ENCODE assay signal across 16 cellular contexts in genomic region chr15:64029111-64029510, GRCh38. TPM values are rescaled to one million over a fixed set of nuclear protein-coding genes. Genes with fewer than 3 reads are reported as not detected.
DNase-seq lines count a peak whose midpoint lies in the region; ATAC-seq, FAIRE-seq and TF ChIP-seq lines count a peak whose summit lies in the region.
"Had no signal": no experiment of that assay in that cellular context is flagged by ENCODE, and none has a peak within 500 bp of the region (broad histone marks: within the 10 kb centered on the region; RNA-seq: fewer than 3 reads in every experiment).

No MANE protein-coding gene starts in this region.

- no peak for ATAC-seq in HG02588 (IDR thresholded peaks at IDR 0.05; ENCODE audit: unreplicated experiment)
- ATAC-seq: body of pancreas, K562, Right ventricle myocardium inferior had no signal

- H3K36me3 ChIP-seq in HAP-1 (replicated peaks) (no peaks in the 10 kb centered on the region), Peyer's patch (peaks cover 0 to 5% (median 0%) of the 10 kb centered on the region in 3 donors)

- H3K9me3 ChIP-seq in HAP-1 (no peaks in the 10 kb centered on the region), Peyer's patch (no peaks in the 10 kb centered on the region)
- H3K9me3 ChIP-seq: body of pancreas had no signal

- no peak for TF ChIP-seq POLR2A in Peyer's patch (IDR thresholded peaks at IDR 0.05)

- H3K27me3 ChIP-seq in HAP-1 (ENCODE audit: low read depth) (no peaks in the 10 kb centered on the region), dorsolateral prefrontal cortex (no peaks in the 10 kb centered on the region), Peyer's patch (no peaks in the 10 kb centered on the region)
- H3K27me3 ChIP-seq: body of pancreas had no signal

- peak in 4 of 56 donors; percentile 16 to 35 (median 23) for TF ChIP-seq CTCF in dorsolateral prefrontal cortex (IDR thresholded peaks at IDR 0.05 in 54 of 56, conservative IDR thresholded peaks at IDR 0.05 in 2 of 56; ENCODE audit: low read depth in 1 of 56, partially characterized antibody in 56 of 56)
- TF ChIP-seq CTCF in Peyer's patch (IDR thresholded peaks at IDR 0.05): no peak

- peak overlapping the region; percentile 5 to 98 (median 90) for H3K27ac ChIP-seq in dorsolateral prefrontal cortex
- peak overlapping the region in 2 of 4 donors; percentile 17 to 50 for H3K27ac ChIP-seq in Peyer's patch
- H3K27ac ChIP-seq: body of pancreas had no signal

- no peak overlapping the region for H3K4me3 ChIP-seq in HAP-1
- peak overlapping the region in 2 of 59 donors; percentile 6 to 40 for H3K4me3 ChIP-seq in dorsolateral prefrontal cortex
- H3K4me3 ChIP-seq in Peyer's patch: no peak overlapping the region
- H3K4me3 ChIP-seq: body of pancreas, K562, skin epidermis had no signal

- H3K4me1 ChIP-seq in HAP-1 (peaks cover 14% of the 10 kb centered on the region), Peyer's patch (peaks cover 0 to 37% (median 2%) of the 10 kb centered on the region in 4 donors)

- intact Hi-C loops in dorsolateral prefrontal cortex (cut with DNase I): no loop called here

- in situ Hi-C loops in HAP-1 (cut with MboI; ENCODE audit: low sequenced_read_pairs): no loop called here

- DNase-seq in Ammon's horn (ENCODE audit: low spot score) (peak; percentile 93), HAP-1 (ENCODE audit: low spot score in 2 of 2) (peak; percentile 91 to 99), dorsolateral prefrontal cortex (peak in 9 of 10 donors; percentile 48 to 86 (median 76)), nucleus accumbens (lab: John Stamatoyannopoulos, UW) (peak in 49 of 56 donors; percentile 18 to 89 (median 69)), T1000 (lab: John Stamatoyannopoulos, UW) (no peak), Peyer's patch (no peak), HTR-8/SVneo (ENCODE audit: insufficient read length, low spot score) (no peak)
- DNase-seq: activated CD4-positive, alpha-beta T cell treated with anti-CD3 and anti-CD28 coated beads, Interleukin-2, amount 10 ng/mL, durations not matched to agents 24 days and 14 days; body of pancreas; NCI-H82; T-helper 9 cell had no signal

- no peak for FAIRE-seq in HTR-8/SVneo (lab: Jason Lieb, UNC)
- FAIRE-seq: H54, K562 had no signal

RNA-seq across cellular contexts. Expression of gene DAPK2, which starts 17.2 kb away (rescaled TPM):
- total RNA-seq in dorsolateral prefrontal cortex (10 to 100 TPM in 99 of 120 experiments, 1 to 10 TPM in 21; 3.2 to 43.7 (median 15.5) TPM), Peyer's patch (100 to 1,000 TPM in 2 of 4 donors, 10 to 100 TPM in 2; 64.6 to 189 (median 125) TPM)

Comparison
In these comparisons a context has a peak if more than half of its experiments do, and no peak if none do; other contexts are left out.
1. DNase-seq: peak in Ammon's horn (single experiment), HAP-1 (2 of 2), dorsolateral prefrontal cortex (9 of 10) and nucleus accumbens (49 of 56); none in T1000 (single experiment), Peyer's patch (0 of 3) and HTR-8/SVneo (single experiment).